In the genomic region with DNA sequence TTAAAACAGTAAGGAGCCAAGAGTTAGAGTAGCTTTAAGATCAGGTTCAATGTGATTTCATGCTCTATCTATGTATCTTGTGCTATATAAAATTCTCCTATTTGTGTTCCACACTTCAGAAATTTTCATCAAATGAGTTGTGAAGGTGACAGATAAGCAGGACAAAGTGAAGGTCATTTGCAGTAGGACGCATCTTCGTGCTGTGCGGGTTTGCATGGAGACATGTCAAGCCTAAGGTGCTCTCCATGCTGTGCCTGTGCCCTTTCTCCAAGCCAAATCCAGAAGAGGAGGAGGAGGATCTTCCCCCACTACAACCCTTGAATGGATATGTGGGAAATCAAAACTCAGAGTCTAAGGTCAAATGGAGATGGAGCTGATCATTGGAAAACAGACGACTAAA, we compare ENCODE assay signal across 24 cellular contexts.
DNase-seq lines count a peak whose midpoint lies in the region; ATAC-seq and TF ChIP-seq lines count a peak whose summit lies in the region.
"Had no signal": no experiment of that assay in that cellular context is flagged by ENCODE, and none has a peak within 500 bp of the region (broad histone marks: within the 10 kb centered on the region; RNA-seq: fewer than 3 reads in every experiment).

No MANE protein-coding gene starts in this region.

- intact Hi-C loops in OCI-LY7 (cut with micrococcal nuclease; ENCODE audit: unreplicated experiment), result loop anchor here (5.0 to 10.0 kb wide), 2 partner anchors 48 to 845 kb away; no protein-coding TSS in a partner anchor
- intact Hi-C loops in colonic mucosa (cut with DNase I), result no loop called here

- H3K36me3 ChIP-seq in OCI-LY7 (ENCODE audit: insufficient read depth, low read length) (no peaks in the 10 kb centered on the region; the same call in 1 of the 2 replicates), colonic mucosa (no peaks in the 10 kb centered on the region)
- H3K36me3 ChIP-seq: esophagus squamous epithelium had no signal

- no peaks in the 10 kb centered on the region for H3K27me3 ChIP-seq in colonic mucosa
- H3K27me3 ChIP-seq: esophagus squamous epithelium had no signal

- H3K9me3 ChIP-seq in OCI-LY7 (ENCODE audit: low read length) (no peaks in the 10 kb centered on the region), colonic mucosa (no peaks in the 10 kb centered on the region)
- H3K9me3 ChIP-seq: esophagus squamous epithelium had no signal

- H4K20me1 ChIP-seq in OCI-LY7 (ENCODE audit: insufficient read depth, low read length), result no peaks in the 10 kb centered on the region

- no peak for ATAC-seq in central memory CD8-positive, alpha-beta T cell (replicated peaks; ENCODE audit: extremely low read depth, poor library complexity, severe bottlenecking)
- ATAC-seq in stimulated activated naive B cell treated with anti-CD40 and anti-IgM and Interleukin-4, amounts not matched to agents 10 μg/mL and 1 μg/mL and 100 μg/mL, for 72 hours (replicated peaks), result no peak
- no peak for ATAC-seq in HG02884 (IDR thresholded peaks at IDR 0.05; ENCODE audit: unreplicated experiment)
- ATAC-seq: GM23338, left colon, SK-N-SH treated with all-trans-retinoic acid at 6 μM for 48 hours had no signal

- H3K9ac ChIP-seq in colonic mucosa (ENCODE audit: low read depth in 2 of 2, low read length in 2 of 2), result no peak overlapping the region

- peak overlapping the region; percentile 78; the same call in 1 of the 2 replicates for H3K4me2 ChIP-seq in OCI-LY7 (ENCODE audit: low read length)
- H3K4me2 ChIP-seq: GM23338, smooth muscle cell had no signal

- H3K27ac Mint-ChIP-seq in activated T-cell treated with anti-CD3 and anti-CD28 coated beads, Interleukin-2, amount 50 U/mL, for 24 hours, result no peak overlapping the region
- peak overlapping the region; percentile 93 for H3K27ac Mint-ChIP-seq in central memory CD8-positive, alpha-beta T cell (ENCODE audit: low read depth)
- peak overlapping the region; percentile 6 for H3K27ac Mint-ChIP-seq in stimulated activated naive B cell treated with anti-CD40 and anti-IgM and Interleukin-4, amounts not matched to agents 10 μg/mL and 1 μg/mL and 100 μg/mL, for 72 hours
- H3K27ac Mint-ChIP-seq: GM23338 had no signal

- no peak overlapping the region for H3K27ac ChIP-seq in OCI-LY7 (ENCODE audit: low read depth, low read length, poor library complexity, severe bottlenecking)
- no peak overlapping the region for H3K27ac ChIP-seq in colonic mucosa
- H3K27ac ChIP-seq: C4-2B, esophagus squamous epithelium had no signal

- H2AFZ ChIP-seq in OCI-LY7 (ENCODE audit: low read length), result no peak overlapping the region
- H2AFZ ChIP-seq: GM23338 had no signal

- peaks cover 7% of the 10 kb centered on the region for H3K9me3 Mint-ChIP-seq in activated T-cell treated with anti-CD3 and anti-CD28 coated beads, Interleukin-2, amount 50 U/mL, for 24 hours
- H3K9me3 Mint-ChIP-seq in central memory CD8-positive, alpha-beta T cell, result no peaks in the 10 kb centered on the region
- peaks cover 5% of the 10 kb centered on the region in 2 donors for H3K9me3 Mint-ChIP-seq in stimulated activated naive B cell treated with anti-CD40 and anti-IgM and Interleukin-4, amounts not matched to agents 10 μg/mL and 1 μg/mL and 100 μg/mL, for 72 hours

- no TSS peak for BruUV-seq in OCI-LY7 (replicated peaks; lab: Mats Ljungman, UMichigan)

- CTCF ChIA-PET in OCI-LY7 (lab: Charles Lee; ENCODE audit: unreplicated experiment), result interaction anchor here (1.0 kb wide), 1 partner anchor 14 kb away, joined by 3 read pairs; no protein-coding TSS in a partner anchor

- TF ChIP-seq CTCF in OCI-LY7 (conservative IDR thresholded peaks at IDR 0.05; ENCODE audit: low read length), result no peak
- no peak for TF ChIP-seq CTCF in colonic mucosa (IDR thresholded peaks at IDR 0.05)

- no peaks in the 10 kb centered on the region for H3K27me3 Mint-ChIP-seq in activated T-cell treated with anti-CD3 and anti-CD28 coated beads, Interleukin-2, amount 50 U/mL, for 24 hours
- no peaks in the 10 kb centered on the region for H3K27me3 Mint-ChIP-seq in central memory CD8-positive, alpha-beta T cell
- H3K27me3 Mint-ChIP-seq in stimulated activated naive B cell treated with anti-CD40 and anti-IgM and Interleukin-4, amounts not matched to agents 10 μg/mL and 1 μg/mL and 100 μg/mL, for 72 hours, result no peaks in the 10 kb centered on the region

- POLR2A ChIA-PET in OCI-LY7 (lab: Charles Lee), result interaction anchor here (0.7 to 2.7 kb wide), 8 partner anchors 8 to 266 kb away, joined by 3 to 11 read pairs (median 4); no protein-coding TSS in a partner anchor

- DNase-seq in activated T-cell treated with anti-CD3 and anti-CD28 coated beads, Interleukin-2, amount 50 U/mL, for 24 hours, result no peak
- DNase-seq in activated T-cell treated with anti-CD3 and anti-CD28 coated beads for 4 hours (no peak), OCI-LY7 (ENCODE audit: low spot score) (no peak), colonic mucosa (no peak), GF-D8 (lab: John Stamatoyannopoulos, UW) (no peak)
- DNase-seq in central memory CD8-positive, alpha-beta T cell (ENCODE audit: low spot score in 2 of 2), result no peak
- no peak for DNase-seq in stimulated activated naive B cell treated with anti-CD40 and anti-IgM and Interleukin-4, amounts not matched to agents 10 μg/mL and 1 μg/mL and 100 μg/mL, for 72 hours
- DNase-seq: ACHN; activated effector memory CD4-positive, alpha-beta T cell treated with Interleukin-2 at 50 U/mL for 16 hours; DMS79; effector CD4-positive, alpha-beta T cell; esophagus squamous epithelium; KBM-7; left colon; MV-4-11; NCI-H187 treated with DMSO at 0.1 percent for 48 hours; NCI-H345; nucleus accumbens; stimulated activated CD4-positive, alpha-beta T cell treated with anti-CD3 and anti-CD28 coated beads, Interleukin-4, amount 100 ng/mL, for 4 hours had no signal

- H3K9me2 ChIP-seq in OCI-LY7 (ENCODE audit: insufficient read depth, low read length), result no peaks in the 10 kb centered on the region

- H3K4me3 ChIP-seq in OCI-LY7 (ENCODE audit: low read depth, low read length, poor library complexity, severe bottlenecking) (no peak overlapping the region), colonic mucosa (no peak overlapping the region)
- H3K4me3 ChIP-seq: esophagus squamous epithelium, GM23338, smooth muscle cell had no signal

- peaks cover 79% of the 10 kb centered on the region for H3K4me1 Mint-ChIP-seq in activated T-cell treated with anti-CD3 and anti-CD28 coated beads, Interleukin-2, amount 50 U/mL, for 24 hours (ENCODE audit: low read depth)
- peaks cover 72% of the 10 kb centered on the region for H3K4me1 Mint-ChIP-seq in central memory CD8-positive, alpha-beta T cell
- H3K4me1 Mint-ChIP-seq in stimulated activated naive B cell treated with anti-CD40 and anti-IgM and Interleukin-4, amounts not matched to agents 10 μg/mL and 1 μg/mL and 100 μg/mL, for 72 hours, result peaks cover 52 to 73% of the 10 kb centered on the region in 2 donors

- H3K36me3 Mint-ChIP-seq in activated T-cell treated with anti-CD3 and anti-CD28 coated beads, Interleukin-2, amount 50 U/mL, for 24 hours (ENCODE audit: low read depth), result peaks cover 55% of the 10 kb centered on the region
- H3K36me3 Mint-ChIP-seq in central memory CD8-positive, alpha-beta T cell (ENCODE audit: insufficient read depth), result peaks cover 21% of the 10 kb centered on the region
- peaks cover 29 to 38% of the 10 kb centered on the region in 2 donors for H3K36me3 Mint-ChIP-seq in stimulated activated naive B cell treated with anti-CD40 and anti-IgM and Interleukin-4, amounts not matched to agents 10 μg/mL and 1 μg/mL and 100 μg/mL, for 72 hours

- peak overlapping the region; percentile 85 for H3K4me3 Mint-ChIP-seq in activated T-cell treated with anti-CD3 and anti-CD28 coated beads, Interleukin-2, amount 50 U/mL, for 24 hours
- H3K4me3 Mint-ChIP-seq in central memory CD8-positive, alpha-beta T cell, result peak overlapping the region; percentile 89
- H3K4me3 Mint-ChIP-seq in stimulated activated naive B cell treated with anti-CD40 and anti-IgM and Interleukin-4, amounts not matched to agents 10 μg/mL and 1 μg/mL and 100 μg/mL, for 72 hours, result peak overlapping the region; percentile 90 to 91
- H3K4me3 Mint-ChIP-seq: GM23338 had no signal

- H3K4me1 ChIP-seq in OCI-LY7 (ENCODE audit: insufficient read depth, low read length, poor library complexity, severe bottlenecking) (peaks cover 33% of the 10 kb centered on the region), colonic mucosa (no peaks in the 10 kb centered on the region)
- H3K4me1 ChIP-seq: esophagus squamous epithelium had no signal

- peaks cover 9% of the 10 kb centered on the region; the same call in 1 of the 2 replicates for H3K79me2 ChIP-seq in OCI-LY7 (ENCODE audit: insufficient read depth, low read depth, low read length)
